In the genomic region with DNA sequence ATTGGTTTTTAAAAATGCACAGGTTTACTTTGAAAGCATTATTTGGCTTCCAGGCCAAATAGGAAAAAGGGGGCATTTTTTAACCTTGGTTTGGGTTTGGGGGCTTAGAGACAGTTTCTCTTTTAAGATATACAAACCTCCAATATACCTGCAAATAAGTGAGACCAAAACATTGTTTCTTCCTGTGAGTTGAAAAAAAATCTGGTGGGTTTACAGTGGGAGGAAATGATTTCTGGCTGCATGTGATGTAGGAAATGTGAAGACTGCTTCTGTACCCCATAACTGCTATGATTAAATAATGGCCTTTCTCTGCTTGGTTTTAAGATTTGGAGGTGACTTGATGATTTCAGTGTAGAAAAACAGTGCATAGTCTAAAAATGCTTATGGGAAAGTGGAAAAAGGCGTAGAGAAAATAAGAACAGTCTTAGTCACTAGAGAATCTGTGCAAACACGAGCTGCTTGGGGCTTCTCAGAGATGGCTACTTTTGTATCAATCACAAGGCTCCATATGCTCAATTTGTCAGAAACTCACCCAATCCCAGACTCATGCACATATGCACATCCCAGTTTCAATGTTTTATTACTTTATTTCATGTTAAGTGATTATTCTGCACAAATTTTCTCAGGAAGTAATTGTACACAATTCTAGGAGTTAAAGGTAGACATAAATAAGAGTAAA, we compare ENCODE assay signal across 15 cellular contexts. TPM values are rescaled to one million over a fixed set of nuclear protein-coding genes. Genes with fewer than 3 reads are reported as not detected.
DNase-seq lines count a peak whose midpoint lies in the region; ATAC-seq and TF ChIP-seq lines count a peak whose summit lies in the region.
"Had no signal": no experiment of that assay in that cellular context is flagged by ENCODE, and none has a peak within 500 bp of the region (broad histone marks: within the 10 kb centered on the region; RNA-seq: fewer than 3 reads in every experiment).

No MANE protein-coding gene starts in this region.

- peaks cover 32% of the 10 kb centered on the region for H3K36me3 Mint-ChIP-seq in stimulated activated naive CD8-positive, alpha-beta T cell treated with anti-CD3 and anti-CD28 coated beads, Interleukin-15, Interleukin-2, amounts not matched to agents 100 ng/mL and 50 ng/mL, for 24 hours (ENCODE audit: low read depth)
- peaks cover 53% of the 10 kb centered on the region for H3K36me3 Mint-ChIP-seq in activated CD8-positive, alpha-beta T cell treated with anti-CD3 and anti-CD28 coated beads, Interleukin-2, amount 10 ng/mL, durations not matched to agents 7 days and 5 days (ENCODE audit: low read depth)

- POLR2A ChIA-PET in activated CD8-positive, alpha-beta T cell treated with anti-CD3 and anti-CD28 coated beads, Interleukin-2, amount 10 ng/mL, durations not matched to agents 7 days and 5 days (lab: Charles Lee): interaction anchor here (2.4 to 13.6 kb wide), 3 partner anchors 9 to 21 kb away, joined by 6 to 239 read pairs (median 8); a partner anchor contains a TSS

- H3K27me3 ChIP-seq in dorsolateral prefrontal cortex: peaks cover 0 to 12% (median 0%) of the 10 kb centered on the region in 45 donors
- H3K27me3 ChIP-seq: BE2C had no signal

- TF ChIP-seq CTCF in dorsolateral prefrontal cortex (IDR thresholded peaks at IDR 0.05 in 54 of 56, conservative IDR thresholded peaks at IDR 0.05 in 2 of 56; ENCODE audit: low read depth in 1 of 56, partially characterized antibody in 56 of 56): no peak

- H3K9me3 Mint-ChIP-seq in stimulated activated naive CD8-positive, alpha-beta T cell treated with anti-CD3 and anti-CD28 coated beads, Interleukin-15, Interleukin-2, amounts not matched to agents 100 ng/mL and 50 ng/mL, for 24 hours: peaks cover 11% of the 10 kb centered on the region
- H3K9me3 Mint-ChIP-seq in activated CD8-positive, alpha-beta T cell treated with anti-CD3 and anti-CD28 coated beads, Interleukin-2, amount 10 ng/mL, durations not matched to agents 7 days and 5 days (ENCODE audit: insufficient read depth): peaks cover 6% of the 10 kb centered on the region
- H3K9me3 Mint-ChIP-seq: GM23338, IgD-negative memory B cell had no signal

- CTCF ChIA-PET in activated CD8-positive, alpha-beta T cell treated with anti-CD3 and anti-CD28 coated beads, Interleukin-2, amount 10 ng/mL, durations not matched to agents 7 days and 5 days (lab: Charles Lee): interaction anchor here (0.7 to 5.4 kb wide), 18 partner anchors 7 to 195 kb away, joined by 3 to 63 read pairs (median 5); a partner anchor contains a TSS

- no peaks in the 10 kb centered on the region for H3K27me3 Mint-ChIP-seq in stimulated activated naive CD8-positive, alpha-beta T cell treated with anti-CD3 and anti-CD28 coated beads, Interleukin-15, Interleukin-2, amounts not matched to agents 100 ng/mL and 50 ng/mL, for 24 hours
- H3K27me3 Mint-ChIP-seq in activated CD8-positive, alpha-beta T cell treated with anti-CD3 and anti-CD28 coated beads, Interleukin-2, amount 10 ng/mL, durations not matched to agents 7 days and 5 days (ENCODE audit: low read depth): no peaks in the 10 kb centered on the region

- peak overlapping the region; percentile 79 for H3K27ac Mint-ChIP-seq in stimulated activated naive CD8-positive, alpha-beta T cell treated with anti-CD3 and anti-CD28 coated beads, Interleukin-15, Interleukin-2, amounts not matched to agents 100 ng/mL and 50 ng/mL, for 24 hours
- peak overlapping the region; percentile 27 for H3K27ac Mint-ChIP-seq in activated CD8-positive, alpha-beta T cell treated with anti-CD3 and anti-CD28 coated beads, Interleukin-2, amount 10 ng/mL, durations not matched to agents 7 days and 5 days
- H3K27ac Mint-ChIP-seq: GM23338 had no signal

- H3K4me3 Mint-ChIP-seq in stimulated activated naive CD8-positive, alpha-beta T cell treated with anti-CD3 and anti-CD28 coated beads, Interleukin-15, Interleukin-2, amounts not matched to agents 100 ng/mL and 50 ng/mL, for 24 hours: peak overlapping the region; percentile 2
- peak overlapping the region; percentile 8 for H3K4me3 Mint-ChIP-seq in activated CD8-positive, alpha-beta T cell treated with anti-CD3 and anti-CD28 coated beads, Interleukin-2, amount 10 ng/mL, durations not matched to agents 7 days and 5 days
- H3K4me3 Mint-ChIP-seq: GM23338, IgD-negative memory B cell had no signal

- peaks cover 74% of the 10 kb centered on the region for H3K4me1 Mint-ChIP-seq in stimulated activated naive CD8-positive, alpha-beta T cell treated with anti-CD3 and anti-CD28 coated beads, Interleukin-15, Interleukin-2, amounts not matched to agents 100 ng/mL and 50 ng/mL, for 24 hours (ENCODE audit: low read depth)
- peaks cover 80% of the 10 kb centered on the region for H3K4me1 Mint-ChIP-seq in activated CD8-positive, alpha-beta T cell treated with anti-CD3 and anti-CD28 coated beads, Interleukin-2, amount 10 ng/mL, durations not matched to agents 7 days and 5 days (ENCODE audit: low read depth)

- no peak for ATAC-seq in stimulated activated naive CD8-positive, alpha-beta T cell treated with anti-CD3 and anti-CD28 coated beads, Interleukin-15, Interleukin-2, amounts not matched to agents 100 U/mL and 50 U/mL, for 24 hours
- no peak for ATAC-seq in activated CD8-positive, alpha-beta T cell treated with anti-CD3 and anti-CD28 coated beads, Interleukin-2, amount 10 ng/mL, durations not matched to agents 7 days and 5 days
- no peak for ATAC-seq in Right ventricle myocardium inferior
- ATAC-seq: GM23338 had no signal

- no peak for DNase-seq in stimulated activated naive CD8-positive, alpha-beta T cell treated with anti-CD3 and anti-CD28 coated beads, Interleukin-15, Interleukin-2, amounts not matched to agents 100 U/mL and 50 U/mL, for 24 hours
- DNase-seq in activated CD8-positive, alpha-beta T cell treated with anti-CD3 and anti-CD28 coated beads, Interleukin-2, amount 10 ng/mL, durations not matched to agents 7 days and 5 days: no peak
- no peak for DNase-seq in dorsolateral prefrontal cortex
- no peak for DNase-seq in NCI-H774 (lab: John Stamatoyannopoulos, UW)
- DNase-seq in Right ventricle myocardium inferior (ENCODE audit: missing footprints): no peak
- no peak for DNase-seq in NCI-H2107 treated with DMSO at 0.1 percent for 48 hours (lab: John Stamatoyannopoulos, UW; ENCODE audit: unreplicated experiment)
- DNase-seq: BE2C, NCI-H1436, NCI-H2029 treated with DMSO at 0.1 percent for 48 hours, NCI-H524 had no signal

- peak overlapping the region in 10 of 59 donors; percentile 3 to 32 (median 14) for H3K4me3 ChIP-seq in dorsolateral prefrontal cortex
- H3K4me3 ChIP-seq: GM23338 had no signal

- intact Hi-C loops in dorsolateral prefrontal cortex (cut with DNase I): loop anchor here in 1 of 2 donors (2.0 kb wide), 1 partner anchor 21 kb away; a partner anchor contains a TSS
- intact Hi-C loops in Right ventricle myocardium inferior (cut with DNase I): no loop called here

- peak overlapping the region; percentile 6 to 99 (median 91) for H3K27ac ChIP-seq in dorsolateral prefrontal cortex

RNA-seq across cellular contexts. Expression of a gene that starts 22.1 kb away (rescaled TPM):
- 10 to 100 TPM; 60.1 to 60.9 TPM for total RNA-seq in activated CD8-positive, alpha-beta T cell treated with anti-CD3 and anti-CD28 coated beads, Interleukin-2, amount 10 ng/mL, durations not matched to agents 7 days and 5 days
- total RNA-seq in dorsolateral prefrontal cortex (10 to 100 TPM in 21 of 120 experiments, 1 to 10 TPM in 99; 2.2 to 21.5 (median 7.4) TPM), Right ventricle myocardium inferior (0.16 TPM)
- total RNA-seq: LHCN-M2, RPMI7951 had no signal
